Comparison of ENCODE assay signal across 17 cellular contexts in genomic region chr15:61503383-61503969, GRCh38.
DNase-seq lines count a peak whose midpoint lies in the region; ATAC-seq and TF ChIP-seq lines count a peak whose summit lies in the region.
"Had no signal": no experiment of that assay in that cellular context is flagged by ENCODE, and none has a peak within 500 bp of the region (broad histone marks: within the 10 kb centered on the region; RNA-seq: fewer than 3 reads in every experiment).

No MANE protein-coding gene starts in this region.

- no peaks in the 10 kb centered on the region for H3K9me2 ChIP-seq in SK-N-SH

- no peaks in the 10 kb centered on the region for H4K20me1 ChIP-seq in SK-N-SH (ENCODE audit: insufficient read depth)
- H4K20me1 ChIP-seq: BLaER1 treated with 17β-estradiol and CSF1 and Interleukin-3, amounts not matched to agents 10 nM and 100 nM had no signal

- no peaks in the 10 kb centered on the region for H3K27me3 ChIP-seq in SK-N-SH (ENCODE audit: insufficient read depth)
- H3K27me3 ChIP-seq in esophagus muscularis mucosa = peaks cover 0 to 4% (median 0%) of the 10 kb centered on the region in 4 donors
- H3K27me3 ChIP-seq: BLaER1 treated with 17β-estradiol and CSF1 and Interleukin-3, amounts not matched to agents 10 nM and 100 nM had no signal

- H3K4me3 ChIP-seq in SK-N-SH (ENCODE audit: low read depth in 2 of 2, low read length in 1 of 2) (no peak overlapping the region), esophagus muscularis mucosa (no peak overlapping the region)
- H3K4me3 ChIP-seq: A549; BLaER1 treated with 17β-estradiol and CSF1 and Interleukin-3, amounts not matched to agents 10 nM and 100 nM had no signal

- no peaks in the 10 kb centered on the region for H3K79me2 ChIP-seq in SK-N-SH (ENCODE audit: insufficient read depth)

- H2AFZ ChIP-seq in SK-N-SH (ENCODE audit: low read depth) = no peak overlapping the region

- no peak overlapping the region for H3K27ac ChIP-seq in SK-N-SH (ENCODE audit: low read depth in 2 of 2, low read length in 1 of 2)
- H3K27ac ChIP-seq in esophagus muscularis mucosa (replicated peaks in 1 of 4) = no peak overlapping the region
- H3K27ac ChIP-seq: 22Rv1; A549; BLaER1 treated with 17β-estradiol and CSF1 and Interleukin-3, amounts not matched to agents 10 nM and 100 nM; C4-2B had no signal

- no peak for TF ChIP-seq RAD21 in SK-N-SH (IDR thresholded peaks at IDR 0.05; ENCODE audit: low read length)

- H3K4me1 ChIP-seq in SK-N-SH (ENCODE audit: control insufficient read depth in 1 of 2, insufficient read depth in 2 of 2, low read depth in 1 of 2, low read length in 1 of 2) (peaks cover 0 to 9% of the 10 kb centered on the region in 2 experiments; a peak in 1 of 4 replicates), esophagus muscularis mucosa (no peaks in the 10 kb centered on the region)
- H3K4me1 ChIP-seq: A549; BLaER1 treated with 17β-estradiol and CSF1 and Interleukin-3, amounts not matched to agents 10 nM and 100 nM; Caco-2 had no signal

- no peak overlapping the region for H3K4me2 ChIP-seq in SK-N-SH
- H3K4me2 ChIP-seq: A549; BLaER1 treated with 17β-estradiol and CSF1 and Interleukin-3, amounts not matched to agents 10 nM and 100 nM had no signal

- no peak overlapping the region for H3K9ac ChIP-seq in SK-N-SH
- H3K9ac ChIP-seq: BLaER1 treated with 17β-estradiol and CSF1 and Interleukin-3, amounts not matched to agents 10 nM and 100 nM had no signal

- POLR2A ChIA-PET in SK-N-SH (lab: Yijun Ruan, JAX) = no interaction called here

- ATAC-seq in SK-N-SH treated with all-trans-retinoic acid at 6 μM for 48 hours (peak; percentile 45; the same call in 1 of the 3 replicates), left lobe of liver (peak; percentile 5), GM21526 (IDR thresholded peaks at IDR 0.05; ENCODE audit: low FRiP score, unreplicated experiment) (no peak)
- ATAC-seq: A549; CD8-positive, alpha-beta T cell had no signal

- TF ChIP-seq POLR2A in esophagus muscularis mucosa (IDR thresholded peaks at IDR 0.05; ENCODE audit: low read depth) = no peak

- TF ChIP-seq EP300 in SK-N-SH (IDR thresholded peaks at IDR 0.05; ENCODE audit: borderline replicate concordance in 1 of 2, low read depth in 1 of 2, low read length in 1 of 2) = no peak
- TF ChIP-seq EP300 in esophagus muscularis mucosa (IDR thresholded peaks at IDR 0.05) = no peak

- no peaks in the 10 kb centered on the region for H3K36me3 ChIP-seq in SK-N-SH (replicated peaks in 1 of 2; ENCODE audit: control insufficient read depth in 1 of 2, insufficient read depth in 2 of 2, low read length in 1 of 2)
- no peaks in the 10 kb centered on the region for H3K36me3 ChIP-seq in esophagus muscularis mucosa
- H3K36me3 ChIP-seq: BLaER1 treated with 17β-estradiol and CSF1 and Interleukin-3, amounts not matched to agents 10 nM and 100 nM had no signal

- CTCF ChIA-PET in SK-N-SH (lab: Yijun Ruan, JAX) = interaction anchor here (1.5 kb wide), 1 partner anchor 30 kb away, joined by 3 read pairs; no protein-coding TSS in a partner anchor

- DNase-seq in SK-N-SH (no peak), esophagus muscularis mucosa (ENCODE audit: extremely low spot score) (peak; percentile 12), left lobe of liver (ENCODE audit: low spot score) (no peak)
- DNase-seq in activated naive CD4-positive, alpha-beta T cell (lab: John Stamatoyannopoulos, UW) = no peak
- DNase-seq: AML-193; Caco-2; Calu3; CD4-positive, alpha-beta T cell; CD8-positive, alpha-beta T cell; DMS79 treated with DMSO at 0.1 percent for 48 hours; GF-D8 had no signal

- no peaks in the 10 kb centered on the region for H3K9me3 ChIP-seq in SK-N-SH
- H3K9me3 ChIP-seq in esophagus muscularis mucosa = no peaks in the 10 kb centered on the region
- H3K9me3 ChIP-seq: A549; BLaER1 treated with 17β-estradiol and CSF1 and Interleukin-3, amounts not matched to agents 10 nM and 100 nM; Caco-2 had no signal

- intact Hi-C loops in esophagus muscularis mucosa (cut with DNase I) = no loop called here

- TF ChIP-seq CTCF in SK-N-SH (IDR thresholded peaks at IDR 0.05) = no peak
- TF ChIP-seq CTCF in esophagus muscularis mucosa (IDR thresholded peaks at IDR 0.05) = no peak

- no peaks in the 10 kb centered on the region for H3F3A ChIP-seq in SK-N-SH (replicated peaks; ENCODE audit: insufficient read depth)

TF ChIP-seq in SK-N-SH treated with all-trans-retinoic acid at 6 μM for 48 hours, 23 proteins besides CTCF, POLR2A, EP300 and RAD21:
- no peak for TF ChIP-seq CSRNP3 (CRISPR knock-in tag; IDR thresholded peaks at IDR 0.05)
TF ChIP-seq in SK-N-SH treated with all-trans-retinoic acid at 6 μM for 48 hours: peak in this region for 0.

TF ChIP-seq in SK-N-SH, 30 proteins besides CTCF, POLR2A, EP300 and RAD21:
- TF ChIP-seq NRF1 (IDR thresholded peaks at IDR 0.05; ENCODE audit: low read depth, low read length) (no peak), MAX (IDR thresholded peaks at IDR 0.05; ENCODE audit: low read depth) (no peak), MEF2A (IDR thresholded peaks at IDR 0.05; ENCODE audit: borderline replicate concordance, low read depth) (no peak), YY1 (IDR thresholded peaks at IDR 0.05; ENCODE audit: low read depth) (no peak), TEAD4 (IDR thresholded peaks at IDR 0.05; ENCODE audit: borderline replicate concordance, insufficient read depth) (no peak), SIN3A (IDR thresholded peaks at IDR 0.05; ENCODE audit: borderline replicate concordance, low read depth, low read length) (no peak), REST (IDR thresholded peaks at IDR 0.05; ENCODE audit: low read depth, low read length) (no peak), MXI1 (IDR thresholded peaks at IDR 0.05; ENCODE audit: low read depth, low read length) (no peak), RXRA (IDR thresholded peaks at IDR 0.05; ENCODE audit: borderline replicate concordance, low read depth) (no peak), EZH2phosphoT487 (IDR thresholded peaks at IDR 0.05; ENCODE audit: borderline replicate concordance, low read depth) (no peak), CHD2 (IDR thresholded peaks at IDR 0.05; ENCODE audit: low read length, partially characterized antibody) (no peak), ELF1 (IDR thresholded peaks at IDR 0.05) (no peak), TAF1 (IDR thresholded peaks at IDR 0.05; ENCODE audit: borderline replicate concordance, low read depth, low read length) (no peak)
- TF ChIP-seq, protein P1, sequence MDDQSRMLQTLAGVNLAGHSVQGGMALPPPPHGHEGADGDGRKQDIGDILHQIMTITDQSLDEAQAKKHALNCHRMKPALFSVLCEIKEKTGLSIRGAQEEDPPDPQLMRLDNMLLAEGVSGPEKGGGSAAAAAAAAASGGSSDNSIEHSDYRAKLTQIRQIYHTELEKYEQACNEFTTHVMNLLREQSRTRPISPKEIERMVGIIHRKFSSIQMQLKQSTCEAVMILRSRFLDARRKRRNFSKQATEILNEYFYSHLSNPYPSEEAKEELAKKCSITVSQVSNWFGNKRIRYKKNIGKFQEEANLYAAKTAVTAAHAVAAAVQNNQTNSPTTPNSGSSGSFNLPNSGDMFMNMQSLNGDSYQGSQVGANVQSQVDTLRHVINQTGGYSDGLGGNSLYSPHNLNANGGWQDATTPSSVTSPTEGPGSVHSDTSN (IDR thresholded peaks at IDR 0.05) = no peak
